9 cellular contexts compared by ENCODE assay signal in the genomic region with DNA sequence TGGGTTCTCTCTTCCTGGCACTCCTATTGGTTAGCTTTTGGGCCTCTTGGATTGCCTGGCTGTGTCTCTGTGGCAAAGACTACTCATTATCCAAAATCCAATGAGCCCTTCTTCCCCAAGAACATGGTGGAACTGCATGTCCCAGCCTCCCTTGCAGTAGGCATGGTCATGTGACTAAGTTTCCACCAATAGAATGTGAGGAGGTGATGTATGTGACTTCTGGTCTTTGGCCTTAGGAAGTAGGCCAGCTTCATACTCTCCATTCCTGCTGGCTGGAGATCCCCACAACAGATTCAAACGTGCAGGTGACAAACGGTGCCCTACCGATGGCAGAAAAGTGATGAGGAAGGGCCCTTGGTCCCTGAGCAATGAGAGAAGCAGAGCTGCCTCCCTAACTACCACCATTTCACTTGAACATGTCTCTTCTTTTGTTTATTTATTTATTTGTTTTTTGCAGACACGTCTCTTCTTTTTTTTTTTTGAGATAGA. TPM values are rescaled to one million over a fixed set of nuclear protein-coding genes. Genes with fewer than 3 reads are reported as not detected.
DNase-seq lines count a peak whose midpoint lies in the region; ATAC-seq and TF ChIP-seq lines count a peak whose summit lies in the region.
"Had no signal": no experiment of that assay in that cellular context is flagged by ENCODE, and none has a peak within 500 bp of the region (broad histone marks: within the 10 kb centered on the region; RNA-seq: fewer than 3 reads in every experiment).

No MANE protein-coding gene starts in this region.

- no peaks in the 10 kb centered on the region for H3K36me3 ChIP-seq in Loucy (ENCODE audit: insufficient read depth, low read length)
- H3K36me3 ChIP-seq: gastroesophageal sphincter had no signal

- no peaks in the 10 kb centered on the region for H3K27me3 Mint-ChIP-seq in activated T-cell treated with anti-CD3 and anti-CD28 coated beads, Interleukin-2, amount 50 U/mL, for 72 hours (ENCODE audit: low read depth)
- H3K27me3 Mint-ChIP-seq in activated CD4-positive, alpha-beta memory T cell treated with anti-CD3 and anti-CD28 coated beads for 36 hours: no peaks in the 10 kb centered on the region

- H3K27ac Mint-ChIP-seq in activated T-cell treated with anti-CD3 and anti-CD28 coated beads, Interleukin-2, amount 50 U/mL, for 72 hours: peak overlapping the region; percentile 65
- H3K27ac Mint-ChIP-seq in activated CD4-positive, alpha-beta memory T cell treated with anti-CD3 and anti-CD28 coated beads for 36 hours: no peak overlapping the region

- H3K79me2 ChIP-seq in Loucy (ENCODE audit: insufficient read depth, low read length): no peaks in the 10 kb centered on the region

- no peak overlapping the region for H3K4me3 Mint-ChIP-seq in activated T-cell treated with anti-CD3 and anti-CD28 coated beads, Interleukin-2, amount 50 U/mL, for 72 hours
- H3K4me3 Mint-ChIP-seq in activated CD4-positive, alpha-beta memory T cell treated with anti-CD3 and anti-CD28 coated beads for 36 hours: no peak overlapping the region

- peaks cover 0 to 4% of the 10 kb centered on the region in 2 donors for H3K9me3 Mint-ChIP-seq in activated T-cell treated with anti-CD3 and anti-CD28 coated beads, Interleukin-2, amount 50 U/mL, for 72 hours
- no peaks in the 10 kb centered on the region for H3K9me3 Mint-ChIP-seq in activated CD4-positive, alpha-beta memory T cell treated with anti-CD3 and anti-CD28 coated beads for 36 hours

- no peaks in the 10 kb centered on the region for H3K9me2 ChIP-seq in Loucy (replicated peaks; ENCODE audit: low read depth, low read length)

- CTCF ChIA-PET in activated CD4-positive, alpha-beta memory T cell treated with anti-CD3 and anti-CD28 coated beads for 36 hours (lab: Charles Lee): interaction anchor here (0.6 kb wide), 1 partner anchor 953 kb away, joined by 3 read pairs; no protein-coding TSS in a partner anchor

- peaks cover 38% of the 10 kb centered on the region for H3K4me1 ChIP-seq in Loucy (ENCODE audit: insufficient read depth, low read length, poor library complexity, severe bottlenecking)
- H3K4me1 ChIP-seq: gastroesophageal sphincter had no signal

- no peak overlapping the region for H3K4me2 ChIP-seq in Loucy (ENCODE audit: low read depth, low read length, poor library complexity, severe bottlenecking)

- H4K20me1 ChIP-seq in Loucy (ENCODE audit: insufficient read depth, low read length, poor library complexity, severe bottlenecking): no peaks in the 10 kb centered on the region

- no peak overlapping the region for H3K9ac ChIP-seq in Loucy (ENCODE audit: low read depth, low read length, poor library complexity, severe bottlenecking)

- H3K27me3 ChIP-seq in Loucy (ENCODE audit: insufficient read depth, low read length, poor library complexity, severe bottlenecking): no peaks in the 10 kb centered on the region

- peak overlapping the region; percentile 77 for H2AFZ ChIP-seq in Loucy (ENCODE audit: low read length)

- no peaks in the 10 kb centered on the region for H3K9me3 ChIP-seq in Loucy (ENCODE audit: insufficient read depth, low read depth, low read length)
- H3K9me3 ChIP-seq: gastroesophageal sphincter had no signal

- no peaks in the 10 kb centered on the region for H3K36me3 Mint-ChIP-seq in activated T-cell treated with anti-CD3 and anti-CD28 coated beads, Interleukin-2, amount 50 U/mL, for 72 hours (ENCODE audit: insufficient read depth in 2 of 2)
- no peaks in the 10 kb centered on the region for H3K36me3 Mint-ChIP-seq in activated CD4-positive, alpha-beta memory T cell treated with anti-CD3 and anti-CD28 coated beads for 36 hours

- POLR2A ChIA-PET in activated CD4-positive, alpha-beta memory T cell treated with anti-CD3 and anti-CD28 coated beads for 36 hours (lab: Charles Lee): no interaction called here

- no peak for TF ChIP-seq CTCF in Loucy (conservative IDR thresholded peaks at IDR 0.05; ENCODE audit: low read length)
- TF ChIP-seq CTCF in cardiac fibroblast (IDR thresholded peaks at IDR 0.05; ENCODE audit: low read depth, low read length): no peak

- no peak for ATAC-seq in activated T-cell treated with anti-CD3 and anti-CD28 coated beads, Interleukin-2, amount 50 U/mL, for 72 hours (replicated peaks in 1 of 2)
- peak; percentile 56 for ATAC-seq in stimulated activated naive CD8-positive, alpha-beta T cell treated with anti-CD3 and anti-CD28 coated beads, Interleukin-15, Interleukin-2, amounts not matched to agents 100 U/mL and 50 U/mL, for 24 hours
- ATAC-seq: gastroesophageal sphincter had no signal

- no peaks in the 10 kb centered on the region for H3F3A ChIP-seq in Loucy (ENCODE audit: low read depth)

- intact Hi-C loops in activated CD4-positive, alpha-beta memory T cell treated with anti-CD3 and anti-CD28 coated beads for 36 hours (cut with micrococcal nuclease): loop anchor here (2.0 kb wide), 1 partner anchor 17 kb away; the partner anchor contains the start of gene SPN

- H3K4me1 Mint-ChIP-seq in activated T-cell treated with anti-CD3 and anti-CD28 coated beads, Interleukin-2, amount 50 U/mL, for 72 hours (ENCODE audit: low read depth): peaks cover 35% of the 10 kb centered on the region
- H3K4me1 Mint-ChIP-seq in activated CD4-positive, alpha-beta memory T cell treated with anti-CD3 and anti-CD28 coated beads for 36 hours (ENCODE audit: low read depth): peaks cover 32% of the 10 kb centered on the region

- no peak overlapping the region for H3K4me3 ChIP-seq in Loucy (ENCODE audit: low read length, poor library complexity, severe bottlenecking)
- H3K4me3 ChIP-seq in cardiac fibroblast (replicated peaks in 1 of 2; ENCODE audit: low read depth in 2 of 2, low read length in 2 of 2): no peak overlapping the region
- H3K4me3 ChIP-seq: gastroesophageal sphincter had no signal

- DNase-seq in activated T-cell treated with anti-CD3 and anti-CD28 coated beads, Interleukin-2, amount 50 U/mL, for 72 hours: no peak
- DNase-seq in activated T-cell treated with anti-CD3 and anti-CD28 coated beads for 4 hours (no peak), cardiac fibroblast (ENCODE audit: low read depth in 2 of 2) (peak; percentile 37 to 41), ureter (ENCODE audit: low spot score) (no peak), anterior cingulate cortex (lab: John Stamatoyannopoulos, UW) (no peak)
- no peak for DNase-seq in stimulated activated naive CD8-positive, alpha-beta T cell treated with anti-CD3 and anti-CD28 coated beads, Interleukin-15, Interleukin-2, amounts not matched to agents 100 U/mL and 50 U/mL, for 24 hours
- DNase-seq in activated CD4-positive, alpha-beta memory T cell treated with anti-CD3 and anti-CD28 coated beads for 36 hours: no peak

RNA-seq across cellular contexts. Expression of gene SPN, which starts 17.3 kb away (rescaled TPM):
- total RNA-seq in activated T-cell treated with anti-CD3 and anti-CD28 coated beads, Interleukin-2, amount 50 U/mL, for 72 hours: 10 to 100 TPM; 77.4 to 84.4 TPM
- 100 to 1,000 TPM; 109 to 114 TPM for total RNA-seq in activated CD4-positive, alpha-beta memory T cell treated with anti-CD3 and anti-CD28 coated beads for 36 hours
- total RNA-seq in ureter: 4.2 TPM

RNA-seq across cellular contexts. Expression of gene QPRT, which starts 33.2 kb away (rescaled TPM):
- total RNA-seq in activated T-cell treated with anti-CD3 and anti-CD28 coated beads, Interleukin-2, amount 50 U/mL, for 72 hours: 1 to 10 TPM; 4.5 to 5.6 TPM
- total RNA-seq in activated CD4-positive, alpha-beta memory T cell treated with anti-CD3 and anti-CD28 coated beads for 36 hours: 1 to 10 TPM; 8.7 to 9.7 TPM
- 24.7 TPM for total RNA-seq in ureter

Comparison
In these comparisons a context has a peak if more than half of its experiments do, and no peak if none do; other contexts are left out.
1. DNase-seq: peak in cardiac fibroblast (2 of 2); none in activated T-cell treated with anti-CD3 and anti-CD28 coated beads, Interleukin-2, amount 50 U/mL, for 72 hours (0 of 2), activated T-cell treated with anti-CD3 and anti-CD28 coated beads for 4 hours (single experiment), stimulated activated naive CD8-positive, alpha-beta T cell treated with anti-CD3 and anti-CD28 coated beads, Interleukin-15, Interleukin-2, amounts not matched to agents 100 U/mL and 50 U/mL, for 24 hours (single experiment), activated CD4-positive, alpha-beta memory T cell treated with anti-CD3 and anti-CD28 coated beads for 36 hours (single experiment), ureter (single experiment) and anterior cingulate cortex (0 of 58).
2. RNA of gene SPN, which starts 17.3 kb away (total RNA-seq): 109 to 114 TPM in activated CD4-positive, alpha-beta memory T cell treated with anti-CD3 and anti-CD28 coated beads for 36 hours and 77.4 to 84.4 TPM in activated T-cell treated with anti-CD3 and anti-CD28 coated beads, Interleukin-2, amount 50 U/mL, for 72 hours; 4.2 TPM in ureter (single experiment); every median in the first group is over 10 times any median in the second.